Comparison of ENCODE assay signal across 5 cellular contexts in the genomic region with DNA sequence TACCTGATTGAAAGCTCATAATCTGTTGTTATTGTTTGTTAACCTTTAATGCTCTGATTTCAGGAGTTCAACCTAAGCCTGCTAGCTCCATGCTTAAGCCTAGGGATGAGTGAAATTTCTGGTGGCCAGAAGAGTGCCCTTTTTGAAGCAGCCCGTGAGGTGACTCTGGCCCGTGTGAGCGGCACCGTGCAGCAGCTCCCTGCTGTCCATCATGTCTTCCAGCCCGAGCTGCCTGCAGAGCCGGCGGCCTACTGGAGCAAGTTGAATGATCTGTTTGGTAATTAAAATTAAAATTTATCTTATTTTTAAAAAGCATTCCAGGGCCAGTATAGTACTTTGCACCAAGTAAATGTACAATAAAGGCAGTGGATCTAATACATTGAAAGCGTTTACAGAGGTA. TPM values are rescaled to one million over a fixed set of nuclear protein-coding genes. Genes with fewer than 3 reads are reported as not detected.
"Had no signal": no experiment of that assay in that cellular context is flagged by ENCODE, and none has a peak within 500 bp of the region (broad histone marks: within the 10 kb centered on the region; RNA-seq: fewer than 3 reads in every experiment).

No MANE protein-coding gene starts in this region.

- DNase-seq: GM23248, GOT3, H7, HFFc6 had no signal

RNA-seq across cellular contexts. Expression of a gene that starts 37.1 kb away (rescaled TPM):
- total RNA-seq: GM23248, HT1080 had no signal
